In genomic region chr3:141487419-141488345, GRCh38 we compare ENCODE assay signal across 8 cellular contexts. TPM values are rescaled to one million over a fixed set of nuclear protein-coding genes. Genes with fewer than 3 reads are reported as not detected.
DNase-seq lines count a peak whose midpoint lies in the region; ATAC-seq and TF ChIP-seq lines count a peak whose summit lies in the region.

No MANE protein-coding gene starts in this region.

- peak; percentile 80 for ATAC-seq in HG03342 (IDR thresholded peaks at IDR 0.05; ENCODE audit: unreplicated experiment)
- peak; percentile 77 for ATAC-seq in left colon

- no peak for TF ChIP-seq CTCF in choroid plexus epithelial cell (conservative IDR thresholded peaks at IDR 0.05; ENCODE audit: low read depth, low read length)

- TF ChIP-seq POLR2A in GM19099 (IDR thresholded peaks at IDR 0.05; ENCODE audit: extremely low read depth, insufficient read length, low read depth): peak; percentile 64

- intact Hi-C loops in left colon (cut with DNase I, micrococcal nuclease): no loop called here

- H3K4me3 ChIP-seq in choroid plexus epithelial cell (ENCODE audit: low read depth, low read length): peak overlapping the region; percentile 80

- DNase-seq in AG20443 (ENCODE audit: low spot score) (peak; percentile 64), NCI-H446 (lab: John Stamatoyannopoulos, UW) (peak; percentile 44 to 63), choroid plexus epithelial cell (ENCODE audit: low read depth) (peak; percentile 54), left colon (peak; percentile 87 to 90)
- DNase-seq in activated CD4-positive, alpha-beta T cell treated with anti-CD3 and anti-CD28 coated beads for 1 hour: peak; percentile 69
- DNase-seq in stimulated activated CD4-positive, alpha-beta T cell treated with anti-CD3 and anti-CD28 coated beads, Interleukin-2, amount 100 ng/mL, for 4 hours (ENCODE audit: low read depth): peak; percentile 60

RNA-seq across cellular contexts. Expression of gene RASA2, which starts 0.9 kb away (rescaled TPM):
- total RNA-seq in left colon: 10 to 100 TPM; 15.1 to 20.0 TPM

Comparison
In these comparisons a context has a peak if more than half of its experiments do, and no peak if none do; other contexts are left out.
1. Peak in every context shown above with its lines: DNase-seq, ATAC-seq and H3K4me3 ChIP-seq.